In the genomic region with DNA sequence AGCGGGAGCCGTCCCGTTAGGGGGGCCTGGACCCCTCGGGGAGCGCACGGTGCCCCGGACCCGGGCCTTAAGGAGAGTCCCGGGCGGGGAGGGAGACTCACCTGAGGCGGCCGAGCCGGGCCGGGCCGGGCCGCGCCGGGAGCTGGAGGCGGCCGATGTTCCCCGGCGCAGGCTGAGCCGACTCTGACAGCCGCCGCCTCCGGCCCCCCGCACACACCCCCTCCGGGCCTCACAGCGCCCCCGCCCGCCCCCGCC, we compare ENCODE assay signal across 9 cellular contexts. TPM values are rescaled to one million over a fixed set of nuclear protein-coding genes. Genes with fewer than 3 reads are reported as not detected.
DNase-seq lines count a peak whose midpoint lies in the region; ATAC-seq, FAIRE-seq and TF ChIP-seq lines count a peak whose summit lies in the region.
"Had no signal": no experiment of that assay in that cellular context is flagged by ENCODE, and none has a peak within 500 bp of the region (broad histone marks: within the 10 kb centered on the region; RNA-seq: fewer than 3 reads in every experiment).

A gene (minus strand): TSS at position 188 of the 255 bp plus-strand sequence. CDS start 1,656 bp downstream, outside the sequence.

- H3K79me2 ChIP-seq in GM23248 (ENCODE audit: insufficient read depth): no peaks in the 10 kb centered on the region

- TF ChIP-seq CTCF in kidney (IDR thresholded peaks at IDR 0.05; ENCODE audit: borderline replicate concordance, extremely low read depth, insufficient read depth): no peak

- H3K27ac ChIP-seq in GM23248 (no peak within 1 kb of the TSS), iPS DF 6.9 (ENCODE audit: low read length) (no peak within 1 kb of the TSS), skin epidermis (peak within 1 kb of the TSS in 4 of 21 experiments; percentile 0 to 25 (median 8)), kidney (ENCODE audit: low read depth in 2 of 2, low read length in 2 of 2) (peak within 1 kb of the TSS in 1 of 2 donors; percentile 11)

- no peak for DNase-seq in GM23248
- DNase-seq in activated T-helper 2 cell treated with anti-CD3 and anti-CD28 coated beads, Interferon-gamma antibody, Interleukin-2, Interleukin-4, amounts not matched to agents 10 μg/mL and 5 μg/mL and 100 μg/mL, durations not matched to agents 14 hours and 24 hours and 36 hours (ENCODE audit: low spot score): no peak
- no peak for DNase-seq in iPS DF 6.9 (ENCODE audit: low read depth, low spot score)
- DNase-seq in LoVo (ENCODE audit: low spot score): no peak
- no peak for DNase-seq in kidney
- DNase-seq: activated CD4-positive, alpha-beta T cell treated with anti-CD3 and anti-CD28 coated beads, Interleukin-2, amount 50 U/mL, for 1 hour had no signal

- H2AFZ ChIP-seq in GM23248: peak within 1 kb of the TSS; percentile 48; the same call in 1 of the 2 replicates

- H3K36me3 Mint-ChIP-seq in activated T-helper 2 cell treated with anti-CD3 and anti-CD28 coated beads, Interferon-gamma antibody, Interleukin-2, Interleukin-4, amounts not matched to agents 10 μg/mL and 5 μg/mL and 100 μg/mL, durations not matched to agents 14 hours and 24 hours and 36 hours (ENCODE audit: low read depth): no peaks in the 10 kb centered on the region

- H3K9ac ChIP-seq in GM23248: no peak within 1 kb of the TSS
- peak within 1 kb of the TSS in 1 of 2 donors; percentile 40 for H3K9ac ChIP-seq in kidney (ENCODE audit: low read length in 2 of 2)

- in situ Hi-C loops in GM23248 (cut with MboI): no loop called here

- 0 out of 2 replicates have a peak, but pooled peaks cover 5% of the 10 kb centered on the region for H3F3A ChIP-seq in GM23248 (ENCODE audit: insufficient read depth)

- H3K4me1 ChIP-seq in GM23248 (ENCODE audit: insufficient read depth) (peaks cover 2% of the 10 kb centered on the region; the same call in 1 of the 2 replicates), iPS DF 6.9 (ENCODE audit: control insufficient read depth, insufficient read depth, low read length) (peaks cover 5% of the 10 kb centered on the region; the same call in 1 of the 2 replicates), kidney (ENCODE audit: control insufficient read depth in 1 of 2, insufficient read depth in 1 of 2, low read depth in 1 of 2, low read length in 2 of 2) (peaks cover 0 to 6% of the 10 kb centered on the region in 2 donors)

- peaks cover 38% of the 10 kb centered on the region for H3K27me3 ChIP-seq in GM23248 (replicated peaks; ENCODE audit: insufficient read depth)
- peaks cover 8% of the 10 kb centered on the region for H3K27me3 ChIP-seq in iPS DF 6.9 (ENCODE audit: control insufficient read depth, insufficient read depth, low read length)

- H3K9me2 ChIP-seq in GM23248 (ENCODE audit: insufficient read depth): no peaks in the 10 kb centered on the region

- peaks cover 10% of the 10 kb centered on the region for H3K4me1 Mint-ChIP-seq in activated T-helper 2 cell treated with anti-CD3 and anti-CD28 coated beads, Interferon-gamma antibody, Interleukin-2, Interleukin-4, amounts not matched to agents 10 μg/mL and 5 μg/mL and 100 μg/mL, durations not matched to agents 14 hours and 24 hours and 36 hours (ENCODE audit: low read depth)

- H3K27ac Mint-ChIP-seq in activated T-helper 2 cell treated with anti-CD3 and anti-CD28 coated beads, Interferon-gamma antibody, Interleukin-2, Interleukin-4, amounts not matched to agents 10 μg/mL and 5 μg/mL and 100 μg/mL, durations not matched to agents 14 hours and 24 hours and 36 hours: no peak within 1 kb of the TSS

- H3K9me3 ChIP-seq in GM23248 (ENCODE audit: low read depth) (no peaks in the 10 kb centered on the region), iPS DF 6.9 (ENCODE audit: control insufficient read depth, insufficient read depth, low read length) (no peaks in the 10 kb centered on the region), kidney (ENCODE audit: control insufficient read depth in 1 of 2, low read length in 2 of 2) (no peaks in the 10 kb centered on the region)

- no peaks in the 10 kb centered on the region for H3K9me3 Mint-ChIP-seq in activated T-helper 2 cell treated with anti-CD3 and anti-CD28 coated beads, Interferon-gamma antibody, Interleukin-2, Interleukin-4, amounts not matched to agents 10 μg/mL and 5 μg/mL and 100 μg/mL, durations not matched to agents 14 hours and 24 hours and 36 hours

- H3K4me3 Mint-ChIP-seq in activated T-helper 2 cell treated with anti-CD3 and anti-CD28 coated beads, Interferon-gamma antibody, Interleukin-2, Interleukin-4, amounts not matched to agents 10 μg/mL and 5 μg/mL and 100 μg/mL, durations not matched to agents 14 hours and 24 hours and 36 hours (ENCODE audit: low read depth): peak within 1 kb of the TSS; percentile 63

- no CpG with 5 or more reads among the region's 32 CpGs for WGBS in GM23248 (ENCODE audit: low coverage in 1 of 2, low lambda C conversion rate in 2 of 2, missing lambda C conversion rate in 2 of 2), 2 experiments
- no CpG with 5 or more reads among the region's 32 CpGs for WGBS in iPS DF 6.9 (ENCODE audit: insufficient coverage, insufficient read length)

- H3K27me3 Mint-ChIP-seq in activated T-helper 2 cell treated with anti-CD3 and anti-CD28 coated beads, Interferon-gamma antibody, Interleukin-2, Interleukin-4, amounts not matched to agents 10 μg/mL and 5 μg/mL and 100 μg/mL, durations not matched to agents 14 hours and 24 hours and 36 hours (ENCODE audit: low read depth): peaks cover 52% of the 10 kb centered on the region

- peak within 1 kb of the TSS; percentile 82 for H3K4me2 ChIP-seq in GM23248 (ENCODE audit: unreplicated experiment)

- FAIRE-seq in kidney (lab: Jason Lieb, UNC): no peak

- intact Hi-C loops in activated T-helper 2 cell treated with anti-CD3 and anti-CD28 coated beads, Interferon-gamma antibody, Interleukin-2, Interleukin-4, amounts not matched to agents 10 μg/mL and 5 μg/mL and 100 μg/mL, durations not matched to agents 14 hours and 24 hours and 36 hours (cut with micrococcal nuclease): no loop called here
- intact Hi-C loops in kidney (cut with DNase I): loop anchor here (5.0 kb wide), 1 partner anchor 157 kb away; no protein-coding TSS in a partner anchor

- ATAC-seq in HG03521 (IDR thresholded peaks at IDR 0.05; ENCODE audit: unreplicated experiment) (no peak), HG03342 (IDR thresholded peaks at IDR 0.05; ENCODE audit: unreplicated experiment) (no peak)

- H3K36me3 ChIP-seq in GM23248 (ENCODE audit: low read depth): no peaks in the 10 kb centered on the region
- H3K36me3 ChIP-seq in iPS DF 6.9 (ENCODE audit: control insufficient read depth, insufficient read depth, low read length): no peaks in the 10 kb centered on the region
- H3K36me3 ChIP-seq in kidney (ENCODE audit: control insufficient read depth in 1 of 2, insufficient read depth in 2 of 2, low read length in 2 of 2): no peaks in the 10 kb centered on the region

- H4K20me1 ChIP-seq in GM23248 (ENCODE audit: insufficient read depth): no peaks in the 10 kb centered on the region

- H3K4me3 ChIP-seq in GM23248: peak within 1 kb of the TSS; percentile 63
- peak within 1 kb of the TSS; percentile 40; the same call in 1 of the 2 replicates for H3K4me3 ChIP-seq in iPS DF 6.9 (ENCODE audit: low read length)
- peak within 1 kb of the TSS; percentile 16 to 42 (median 28) for H3K4me3 ChIP-seq in skin epidermis
- peak within 1 kb of the TSS in 1 of 2 donors; percentile 47 for H3K4me3 ChIP-seq in kidney (ENCODE audit: low read length in 2 of 2)

RNA-seq across cellular contexts. Expression of the gene that starts here (rescaled TPM):
- not detected in 2 replicates for total RNA-seq in GM23248 (2014; rRNA removed; shearing (Covaris generic))
- polyA plus RNA-seq in GM23248 (2016; fragmentation: Nextera tagmentation; extraction: Ambion mirVana) (0.14 TPM in 1 of 2 replicates, not detected in the other), kidney (ENCODE audit: insufficient read depth, low read depth, low replicate concordance) (1.6 TPM)
- total RNA-seq in activated T-helper 2 cell treated with anti-CD3 and anti-CD28 coated beads, Interferon-gamma antibody, Interleukin-2, Interleukin-4, amounts not matched to agents 10 μg/mL and 5 μg/mL and 100 μg/mL, durations not matched to agents 14 hours and 24 hours and 36 hours: 0.09 and 0.21 TPM in 2 replicates
- total RNA-seq in kidney: 3.6 TPM
